ENCODE assay signal across 16 cellular contexts in genomic region chr11:23957309-23957708, GRCh38.
DNase-seq lines count a peak whose midpoint lies in the region; ATAC-seq and TF ChIP-seq lines count a peak whose summit lies in the region.
"Had no signal": no experiment of that assay in that cellular context is flagged by ENCODE, and none has a peak within 500 bp of the region (broad histone marks: within the 10 kb centered on the region; RNA-seq: fewer than 3 reads in every experiment).

No MANE protein-coding gene starts in this region.

- H3K27ac ChIP-seq in brain microvascular endothelial cell, result peak overlapping the region; percentile 69
- no peak overlapping the region for H3K27ac ChIP-seq in effector memory CD4-positive, alpha-beta T cell (ENCODE audit: insufficient read depth, low read length, poor library complexity, severe bottlenecking)
- H3K27ac ChIP-seq: C4-2B had no signal

- H3K9me3 ChIP-seq in effector memory CD4-positive, alpha-beta T cell (ENCODE audit: control insufficient read depth, low read length), result no peaks in the 10 kb centered on the region
- H3K9me3 ChIP-seq: BE2C had no signal

- H3K4me3 ChIP-seq in brain microvascular endothelial cell (ENCODE audit: low read depth, low read length), result no peak overlapping the region
- H3K4me3 ChIP-seq in effector memory CD4-positive, alpha-beta T cell (ENCODE audit: insufficient read depth, low read depth, low read length, poor library complexity, severe bottlenecking), result no peak overlapping the region
- H3K4me3 ChIP-seq: GM23338 had no signal

- ATAC-seq in HG02981 (IDR thresholded peaks at IDR 0.05; ENCODE audit: unreplicated experiment), result no peak
- ATAC-seq: GM23338 had no signal

- peak; percentile 30 for DNase-seq in M059J (ENCODE audit: low read depth)
- DNase-seq in brain microvascular endothelial cell, result peak; percentile 27
- DNase-seq in iris pigment epithelial cell (ENCODE audit: low read depth), result peak; percentile 53
- no peak for DNase-seq in effector memory CD4-positive, alpha-beta T cell
- DNase-seq in NCI-H748 (lab: John Stamatoyannopoulos, UW; ENCODE audit: unreplicated experiment), result no peak
- no peak for DNase-seq in globus pallidus (ENCODE audit: low spot score)
- DNase-seq: BE2C; CD4-positive, alpha-beta memory T cell; DMS153; DMS79 treated with DMSO at 0.1 percent for 48 hours; EL; GDM1; H7 had no signal

- TF ChIP-seq CTCF in brain microvascular endothelial cell (IDR thresholded peaks at IDR 0.05; ENCODE audit: low read depth, low read length, missing control alignments), result no peak

- in situ Hi-C loops in brain microvascular endothelial cell (cut with HindIII; ENCODE audit: low pct_ligation_motif_present, low sequenced_read_pairs), result no loop called here

- H3K36me3 ChIP-seq in brain microvascular endothelial cell (replicated peaks), result no peaks in the 10 kb centered on the region
- H3K36me3 ChIP-seq in effector memory CD4-positive, alpha-beta T cell (ENCODE audit: control insufficient read depth, insufficient read depth, low read length), result no peaks in the 10 kb centered on the region
- H3K36me3 ChIP-seq: BE2C had no signal

- no peaks in the 10 kb centered on the region for H3K27me3 ChIP-seq in brain microvascular endothelial cell (replicated peaks)
- no peaks in the 10 kb centered on the region for H3K27me3 ChIP-seq in effector memory CD4-positive, alpha-beta T cell (replicated peaks; ENCODE audit: control insufficient read depth, insufficient read depth, low read length, poor library complexity, severe bottlenecking)
- H3K27me3 ChIP-seq: BE2C had no signal

- H3K4me1 ChIP-seq in effector memory CD4-positive, alpha-beta T cell (ENCODE audit: control insufficient read depth, insufficient read depth, low read length, poor library complexity, severe bottlenecking), result no peaks in the 10 kb centered on the region
- H3K4me1 ChIP-seq: BE2C had no signal

Comparison
In these comparisons a context has a peak if more than half of its experiments do, and no peak if none do; other contexts are left out.
1. DNase-seq: peak in M059J (single experiment), brain microvascular endothelial cell (single experiment) and iris pigment epithelial cell (single experiment); none in effector memory CD4-positive, alpha-beta T cell (0 of 3), NCI-H748 (single experiment) and globus pallidus (single experiment).